Comparison of ENCODE assay signal across 9 cellular contexts in genomic region chr1:52057876-52058275, GRCh38. TPM values are rescaled to one million over a fixed set of nuclear protein-coding genes. Genes with fewer than 3 reads are reported as not detected.
A peak's percentile ranks its signal among the peaks of the same experiment; 100 is the strongest.
DNase-seq lines count a peak whose midpoint lies in the region; ATAC-seq and TF ChIP-seq lines count a peak whose summit lies in the region.
"Had no signal": no experiment of that assay in that cellular context is flagged by ENCODE, and none has a peak within 500 bp of the region (broad histone marks: within the 10 kb centered on the region; RNA-seq: fewer than 3 reads in every experiment).

No MANE protein-coding gene starts in this region.

- no peaks in the 10 kb centered on the region for H3K27me3 Mint-ChIP-seq in activated naive CD4-positive, alpha-beta T cell treated with anti-CD3 and anti-CD28 coated beads, Interleukin-2, amount 50 U/mL, for 24 hours
- no peaks in the 10 kb centered on the region for H3K27me3 Mint-ChIP-seq in activated B cell treated with CpG ODN at 0.5 μM for 24 hours

- H3K27me3 ChIP-seq in foreskin keratinocyte (no peaks in the 10 kb centered on the region), subcutaneous abdominal adipose tissue (ENCODE audit: control insufficient read depth in 5 of 5, insufficient read depth in 4 of 5, low read length in 5 of 5) (no peaks in the 10 kb centered on the region)

- CTCF ChIA-PET in activated B cell treated with CpG ODN at 0.5 μM for 24 hours (lab: Charles Lee): no interaction called here

- DNase-seq in activated naive CD4-positive, alpha-beta T cell treated with Interleukin-2 at 50 U/mL for 16 hours: no peak
- DNase-seq in activated B cell treated with CpG ODN at 0.5 μM for 24 hours (no peak), foreskin keratinocyte (no peak), DMS79 treated with DMSO at 0.1 percent for 48 hours (lab: John Stamatoyannopoulos, UW) (no peak)
- DNase-seq: DMS 273 treated with DMSO at 0.1 percent for 48 hours had no signal

- H3K4me1 Mint-ChIP-seq in activated naive CD4-positive, alpha-beta T cell treated with anti-CD3 and anti-CD28 coated beads, Interleukin-2, amount 50 U/mL, for 24 hours: peaks cover 57% of the 10 kb centered on the region
- peaks cover 43% of the 10 kb centered on the region for H3K4me1 Mint-ChIP-seq in activated B cell treated with CpG ODN at 0.5 μM for 24 hours

- H3K9me3 ChIP-seq in subcutaneous abdominal adipose tissue (ENCODE audit: control insufficient read depth in 5 of 5, low read length in 5 of 5): no peaks in the 10 kb centered on the region

- peak overlapping the region in 4 of 5 donors; percentile 94 to 97 (median 96) for H3K4me3 ChIP-seq in subcutaneous abdominal adipose tissue (ENCODE audit: low read depth in 1 of 5, low read length in 5 of 5)

- H3K36me3 ChIP-seq in subcutaneous abdominal adipose tissue (ENCODE audit: control insufficient read depth in 5 of 5, insufficient read depth in 5 of 5, low read length in 5 of 5): peaks cover 12 to 21% (median 17%) of the 10 kb centered on the region in 5 donors

- TF ChIP-seq CTCF in activated B cell treated with CpG ODN at 0.5 μM for 24 hours (IDR thresholded peaks at IDR 0.05) (no peak), foreskin keratinocyte (conservative IDR thresholded peaks at IDR 0.05) (no peak)

- H3K36me3 Mint-ChIP-seq in activated naive CD4-positive, alpha-beta T cell treated with anti-CD3 and anti-CD28 coated beads, Interleukin-2, amount 50 U/mL, for 24 hours: peaks cover 5% of the 10 kb centered on the region
- peaks cover 56% of the 10 kb centered on the region for H3K36me3 Mint-ChIP-seq in activated B cell treated with CpG ODN at 0.5 μM for 24 hours (ENCODE audit: low read depth)

- H3K4me1 ChIP-seq in foreskin keratinocyte (peaks cover 23% of the 10 kb centered on the region), subcutaneous abdominal adipose tissue (ENCODE audit: control insufficient read depth in 5 of 5, insufficient read depth in 5 of 5, low read length in 5 of 5) (peaks cover 7 to 61% (median 53%) of the 10 kb centered on the region in 5 donors)

- ATAC-seq in activated B cell treated with CpG ODN at 0.5 μM for 24 hours (ENCODE audit: low read depth) (no peak), foreskin keratinocyte (no peak), GM18873 (IDR thresholded peaks at IDR 0.05; ENCODE audit: low FRiP score, unreplicated experiment) (no peak), HG03280 (IDR thresholded peaks at IDR 0.05; ENCODE audit: unreplicated experiment) (no peak)

- peak overlapping the region; percentile 97 for H3K4me3 Mint-ChIP-seq in activated naive CD4-positive, alpha-beta T cell treated with anti-CD3 and anti-CD28 coated beads, Interleukin-2, amount 50 U/mL, for 24 hours
- peak overlapping the region; percentile 100 for H3K4me3 Mint-ChIP-seq in activated B cell treated with CpG ODN at 0.5 μM for 24 hours

- POLR2A ChIA-PET in activated B cell treated with CpG ODN at 0.5 μM for 24 hours (lab: Charles Lee): interaction anchor here (5.2 kb wide), 1 partner anchor 24 kb away, joined by 63 read pairs; the partner anchor contains the start of gene KTI12

- peak overlapping the region in 1 of 5 donors; percentile 43 for H3K9ac ChIP-seq in subcutaneous abdominal adipose tissue (ENCODE audit: low read length in 5 of 5)

- H3K27ac Mint-ChIP-seq in activated naive CD4-positive, alpha-beta T cell treated with anti-CD3 and anti-CD28 coated beads, Interleukin-2, amount 50 U/mL, for 24 hours: peak overlapping the region; percentile 77
- peak overlapping the region; percentile 98 for H3K27ac Mint-ChIP-seq in activated B cell treated with CpG ODN at 0.5 μM for 24 hours

- H3K27ac ChIP-seq in foreskin keratinocyte: peak overlapping the region; percentile 9
- H3K27ac ChIP-seq in subcutaneous abdominal adipose tissue (ENCODE audit: low read depth, low read length): peak overlapping the region; percentile 92

- intact Hi-C loops in activated B cell treated with CpG ODN at 0.5 μM for 24 hours (cut with micrococcal nuclease): loop anchor here (5.0 to 10.0 kb wide), 8 partner anchors 497 to 1997 kb away; partner anchors contain the start of genes CPT2, CZIB, FAF1 and IFT25

- no peaks in the 10 kb centered on the region for H3K9me3 Mint-ChIP-seq in activated naive CD4-positive, alpha-beta T cell treated with anti-CD3 and anti-CD28 coated beads, Interleukin-2, amount 50 U/mL, for 24 hours
- no peaks in the 10 kb centered on the region for H3K9me3 Mint-ChIP-seq in activated B cell treated with CpG ODN at 0.5 μM for 24 hours

RNA-seq across cellular contexts. Expression of gene BTF3L4, which starts 1.8 kb away (rescaled TPM):
- total RNA-seq in activated B cell treated with CpG ODN at 0.5 μM for 24 hours (32.8 and 36.2 TPM in 2 replicates), foreskin keratinocyte (47.3 and 51.0 TPM in 2 replicates)
- 44.2 and 48.4 TPM in 2 replicates for polyA plus RNA-seq in foreskin keratinocyte

RNA-seq across cellular contexts. Expression of gene TXNDC12, which starts 2.9 kb away (rescaled TPM):
- total RNA-seq in activated B cell treated with CpG ODN at 0.5 μM for 24 hours (37.4 and 39.0 TPM in 2 replicates), foreskin keratinocyte (42.0 and 43.6 TPM in 2 replicates)
- 31.0 and 33.7 TPM in 2 replicates for polyA plus RNA-seq in foreskin keratinocyte

RNA-seq across cellular contexts. Expression of gene KTI12, which starts 24.3 kb away (rescaled TPM):
- total RNA-seq in activated B cell treated with CpG ODN at 0.5 μM for 24 hours: 18.4 and 18.8 TPM in 2 replicates
- 11.9 and 12.0 TPM in 2 replicates for total RNA-seq in foreskin keratinocyte
- polyA plus RNA-seq in foreskin keratinocyte: 12.3 and 12.8 TPM in 2 replicates
